In genomic region chr5:113081881-113082546, GRCh38 we compare ENCODE assay signal across 11 cellular contexts.
DNase-seq lines count a peak whose midpoint lies in the region; ATAC-seq, FAIRE-seq and TF ChIP-seq lines count a peak whose summit lies in the region.
"Had no signal": no experiment of that assay in that cellular context is flagged by ENCODE, and none has a peak within 500 bp of the region (broad histone marks: within the 10 kb centered on the region; RNA-seq: fewer than 3 reads in every experiment).

No MANE protein-coding gene starts in this region.

- H3K36me3 ChIP-seq in astrocyte (ENCODE audit: insufficient read depth, low read length) = no peaks in the 10 kb centered on the region
- peaks cover 0 to 31% (median 23%) of the 10 kb centered on the region in 5 donors for H3K36me3 ChIP-seq in subcutaneous abdominal adipose tissue (ENCODE audit: control insufficient read depth in 5 of 5, insufficient read depth in 5 of 5, low read length in 5 of 5)
- no peaks in the 10 kb centered on the region for H3K36me3 ChIP-seq in transverse colon

- H3K27ac ChIP-seq in astrocyte (ENCODE audit: low read depth, low read length) = peak overlapping the region; percentile 63
- peak overlapping the region; percentile 38 for H3K27ac ChIP-seq in subcutaneous abdominal adipose tissue (ENCODE audit: low read depth, low read length)
- no peak overlapping the region for H3K27ac ChIP-seq in transverse colon

- H3K4me1 ChIP-seq in astrocyte (ENCODE audit: insufficient read depth, low read length) (peaks cover 20% of the 10 kb centered on the region), subcutaneous abdominal adipose tissue (ENCODE audit: control insufficient read depth in 5 of 5, insufficient read depth in 5 of 5, low read length in 5 of 5) (peaks cover 0 to 22% (median 14%) of the 10 kb centered on the region in 5 donors), transverse colon (no peaks in the 10 kb centered on the region)

- H3K9me3 Mint-ChIP-seq in HFFc6 = peaks cover 8% of the 10 kb centered on the region; the same call in 1 of the 2 replicates
- H3K9me3 Mint-ChIP-seq in astrocyte (ENCODE audit: unreplicated experiment) = peaks cover 10% of the 10 kb centered on the region

- in situ Hi-C loops in transverse colon (cut with MboI; ENCODE audit: low pct_ligation_motif_present in 1 of 4, low pct_unique_long_range_greater_than_20kb in 1 of 4, low sequenced_read_pairs in 3 of 4) = no loop called here

- H3K9me3 ChIP-seq in astrocyte (ENCODE audit: insufficient read depth, low read depth, low read length) (no peaks in the 10 kb centered on the region), subcutaneous abdominal adipose tissue (ENCODE audit: control insufficient read depth in 5 of 5, low read length in 5 of 5) (no peaks in the 10 kb centered on the region), transverse colon (no peaks in the 10 kb centered on the region)

- no peaks in the 10 kb centered on the region for H3K79me2 ChIP-seq in astrocyte (ENCODE audit: insufficient read depth, low read length)

- H4K20me1 ChIP-seq in astrocyte (ENCODE audit: insufficient read depth, low read length) = no peaks in the 10 kb centered on the region

- DNase-seq in HFFc6 (peak; percentile 91), astrocyte (ENCODE audit: low read depth) (peak; percentile 94), islet precursor cell (peak; percentile 87), transverse colon (no peak)
- DNase-seq in activated naive CD4-positive, alpha-beta T cell (lab: John Stamatoyannopoulos, UW) = no peak
- DNase-seq: activated naive CD4-positive, alpha-beta T cell treated with anti-CD3 and anti-CD28 coated beads, Interleukin-2, amount 50 U/mL, for 16 hours; DMS79; Kasumi-1; NCI-H446 treated with DMSO at 0.1 percent for 48 hours had no signal

- H3K27me3 ChIP-seq in astrocyte (ENCODE audit: insufficient read depth, low read length) (no peaks in the 10 kb centered on the region), subcutaneous abdominal adipose tissue (ENCODE audit: control insufficient read depth in 5 of 5, insufficient read depth in 4 of 5, low read length in 5 of 5) (no peaks in the 10 kb centered on the region), transverse colon (no peaks in the 10 kb centered on the region)

- H3K27ac Mint-ChIP-seq in HFFc6 (peak overlapping the region; percentile 89), astrocyte (ENCODE audit: unreplicated experiment) (peak overlapping the region; percentile 81)

- no peak for ATAC-seq in GM21737 (IDR thresholded peaks at IDR 0.05; ENCODE audit: unreplicated experiment)

- TF ChIP-seq POLR2A in transverse colon (IDR thresholded peaks at IDR 0.05) = no peak

- H3K4me2 ChIP-seq in astrocyte (ENCODE audit: low read length) = peak overlapping the region; percentile 60

- H3K9ac ChIP-seq in astrocyte (ENCODE audit: low read length) = peak overlapping the region; percentile 46
- no peak overlapping the region for H3K9ac ChIP-seq in subcutaneous abdominal adipose tissue (ENCODE audit: low read length in 5 of 5)

- intact Hi-C loops in transverse colon (cut with DNase I; ENCODE audit: low total_unique reads) = no loop called here

- H3K27me3 Mint-ChIP-seq in HFFc6 (ENCODE audit: insufficient read depth) = no peaks in the 10 kb centered on the region; the same call in 1 of the 2 replicates
- H3K27me3 Mint-ChIP-seq in astrocyte (ENCODE audit: low read depth, unreplicated experiment) = no peaks in the 10 kb centered on the region

- H2AFZ ChIP-seq in astrocyte (ENCODE audit: low read depth, low read length) = no peak overlapping the region

- H3K4me1 Mint-ChIP-seq in HFFc6 (ENCODE audit: low read depth) = peaks cover 18% of the 10 kb centered on the region
- peaks cover 27% of the 10 kb centered on the region for H3K4me1 Mint-ChIP-seq in astrocyte (ENCODE audit: low read depth, unreplicated experiment)

- peak overlapping the region; percentile 66 for H3K4me3 Mint-ChIP-seq in HFFc6
- peak overlapping the region; percentile 14 for H3K4me3 Mint-ChIP-seq in astrocyte (ENCODE audit: unreplicated experiment)

- no peak for TF ChIP-seq CTCF in HFFc6 (IDR thresholded peaks at IDR 0.05)
- no peak for TF ChIP-seq CTCF in astrocyte (IDR thresholded peaks at IDR 0.05; ENCODE audit: insufficient read depth, low read depth, low read length)
- no peak for TF ChIP-seq CTCF in transverse colon (IDR thresholded peaks at IDR 0.05)

- FAIRE-seq in astrocyte (lab: Jason Lieb, UNC) = no peak

- H3K4me3 ChIP-seq in astrocyte (ENCODE audit: insufficient read depth, low read depth, low read length) (peak overlapping the region; percentile 1), subcutaneous abdominal adipose tissue (ENCODE audit: low read depth in 1 of 5, low read length in 5 of 5) (no peak overlapping the region), transverse colon (no peak overlapping the region)

- no peak for TF ChIP-seq EP300 in transverse colon (IDR thresholded peaks at IDR 0.05; ENCODE audit: low read depth)

- H3K36me3 Mint-ChIP-seq in HFFc6 (ENCODE audit: low read depth) = peaks cover 5% of the 10 kb centered on the region; the same call in 1 of the 2 replicates
- H3K36me3 Mint-ChIP-seq in astrocyte (ENCODE audit: low read depth, unreplicated experiment) = peaks cover 42% of the 10 kb centered on the region

- WGBS in transverse colon (ENCODE audit: low coverage in 1 of 2), 2 donors = 85 to 96% methylated on average over 4 to 5 of the region's 5 CpGs

Comparison
In these comparisons a context has a peak if more than half of its experiments do, and no peak if none do; other contexts are left out.
1. DNase-seq: peak in HFFc6 (single experiment), astrocyte (single experiment) and islet precursor cell (single experiment); none in transverse colon (single experiment) and activated naive CD4-positive, alpha-beta T cell (0 of 4).
2. H3K27ac ChIP-seq: peak in astrocyte (single experiment) and subcutaneous abdominal adipose tissue (single experiment); none in transverse colon (0 of 4).